Comparison of ENCODE assay signal across 28 cellular contexts in the genomic region with DNA sequence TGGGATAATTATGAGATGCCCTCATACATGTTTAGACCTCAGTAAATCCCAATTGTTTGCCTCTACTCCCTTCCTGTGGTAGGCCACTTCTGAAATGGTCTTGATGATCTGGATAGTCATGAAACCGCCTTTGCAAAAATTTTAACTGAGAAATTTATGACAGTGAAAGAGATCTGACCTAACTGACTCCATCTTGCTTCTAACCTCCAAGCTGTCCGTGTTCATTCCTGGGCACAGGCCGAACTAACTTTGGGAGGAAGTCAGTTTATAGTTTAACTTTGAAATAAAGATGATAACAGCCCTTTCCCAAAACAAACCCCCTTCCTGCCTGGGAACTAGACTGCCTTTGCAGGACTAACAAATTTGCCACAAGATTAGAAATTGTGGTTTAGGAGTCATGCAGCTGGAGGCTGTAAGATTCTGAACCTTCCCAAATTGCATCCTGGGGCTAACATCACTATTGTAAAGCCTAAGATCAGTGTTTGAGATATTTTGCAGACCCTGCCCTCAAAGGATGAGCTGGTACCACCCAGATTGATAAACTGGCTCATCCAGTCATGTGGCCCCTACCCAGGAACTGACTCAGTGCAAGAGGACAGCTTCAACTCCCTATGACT. TPM values are rescaled to one million over a fixed set of nuclear protein-coding genes. Genes with fewer than 3 reads are reported as not detected.
"Had no signal": no experiment of that assay in that cellular context is flagged by ENCODE, and none has a peak within 500 bp of the region (broad histone marks: within the 10 kb centered on the region; RNA-seq: fewer than 3 reads in every experiment).

No MANE protein-coding gene starts in this region.

- H3K36me3 ChIP-seq: adrenal gland, WERI-Rb-1 had no signal

- H3K27me3 ChIP-seq: adrenal gland had no signal

- DNase-seq: activated CD4-positive, alpha-beta memory T cell treated with anti-CD3 and anti-CD28 coated beads, Interleukin-2, amount 10 ng/mL, durations not matched to agents 7 days and 5 days; activated CD4-positive, alpha-beta T cell treated with anti-CD3 and anti-CD28 coated beads for 36 hours; activated CD4-positive, alpha-beta T cell treated with anti-CD3 and anti-CD28 coated beads, Interleukin-2, amount 50 U/mL, for 1 hour; activated gamma-delta T cell treated with Interleukin-2 at 50 U/mL for 16 hours; activated naive CD4-positive, alpha-beta T cell treated with anti-CD3 and anti-CD28 coated beads, Interleukin-2, amount 10 ng/mL, durations not matched to agents 7 days and 5 days; activated naive CD8-positive, alpha-beta T cell treated with anti-CD3 and anti-CD28 coated beads, Interleukin-2, amount 10 ng/mL, durations not matched to agents 7 days and 5 days; activated T-cell treated with anti-CD3 and anti-CD28 coated beads for 4 hours; activated T-cell treated with anti-CD3 and anti-CD28 coated beads, Interleukin-2, amount 50 U/mL, for 48 hours; adrenal gland; anterior cingulate cortex; central memory CD4-positive, alpha-beta T cell; MM.1S; NCI-H1105; NCI-H1436; NCI-H187; NCI-H2081; NCI-H446; NCI-H524; NCI-H82; RPMI8226; T-cell; WERI-Rb-1 had no signal

- FAIRE-seq: bronchial epithelial cell had no signal

- H3K4me3 Mint-ChIP-seq: activated CD4-positive, alpha-beta memory T cell treated with anti-CD3 and anti-CD28 coated beads, Interleukin-2, amount 10 ng/mL, durations not matched to agents 7 days and 5 days; activated CD4-positive, alpha-beta T cell treated with anti-CD3 and anti-CD28 coated beads for 36 hours; activated naive CD4-positive, alpha-beta T cell treated with anti-CD3 and anti-CD28 coated beads, Interleukin-2, amount 10 ng/mL, durations not matched to agents 7 days and 5 days; activated naive CD8-positive, alpha-beta T cell treated with anti-CD3 and anti-CD28 coated beads, Interleukin-2, amount 10 ng/mL, durations not matched to agents 7 days and 5 days; activated T-helper 17 cell treated with anti-CD3 and anti-CD28 coated beads, Interleukin-2, amount 50 U/mL, for 72 hours; T-cell had no signal

- H3K9me3 ChIP-seq: adrenal gland had no signal

- H3K36me3 Mint-ChIP-seq: activated naive CD4-positive, alpha-beta T cell treated with anti-CD3 and anti-CD28 coated beads, Interleukin-2, amount 10 ng/mL, durations not matched to agents 7 days and 5 days; activated naive CD8-positive, alpha-beta T cell treated with anti-CD3 and anti-CD28 coated beads, Interleukin-2, amount 10 ng/mL, durations not matched to agents 7 days and 5 days; T-cell had no signal

- H3K27ac Mint-ChIP-seq: activated CD4-positive, alpha-beta memory T cell treated with anti-CD3 and anti-CD28 coated beads, Interleukin-2, amount 10 ng/mL, durations not matched to agents 7 days and 5 days; activated CD4-positive, alpha-beta T cell treated with anti-CD3 and anti-CD28 coated beads for 36 hours; activated naive CD4-positive, alpha-beta T cell treated with anti-CD3 and anti-CD28 coated beads, Interleukin-2, amount 10 ng/mL, durations not matched to agents 7 days and 5 days; activated naive CD8-positive, alpha-beta T cell treated with anti-CD3 and anti-CD28 coated beads, Interleukin-2, amount 10 ng/mL, durations not matched to agents 7 days and 5 days; activated T-helper 17 cell treated with anti-CD3 and anti-CD28 coated beads, Interleukin-2, amount 50 U/mL, for 72 hours; T-cell had no signal

- H3K4me3 ChIP-seq: adrenal gland, SK-N-MC had no signal

- H3K27ac ChIP-seq: adrenal gland, SK-N-MC, WERI-Rb-1 had no signal

- H3K9me3 Mint-ChIP-seq: activated CD4-positive, alpha-beta memory T cell treated with anti-CD3 and anti-CD28 coated beads, Interleukin-2, amount 10 ng/mL, durations not matched to agents 7 days and 5 days; activated naive CD4-positive, alpha-beta T cell treated with anti-CD3 and anti-CD28 coated beads, Interleukin-2, amount 10 ng/mL, durations not matched to agents 7 days and 5 days; activated naive CD8-positive, alpha-beta T cell treated with anti-CD3 and anti-CD28 coated beads, Interleukin-2, amount 10 ng/mL, durations not matched to agents 7 days and 5 days; activated T-helper 17 cell treated with anti-CD3 and anti-CD28 coated beads, Interleukin-2, amount 50 U/mL, for 72 hours; T-cell had no signal

RNA-seq across cellular contexts. Expression of gene IRAG1, which starts 37.6 kb away (rescaled TPM):
- total RNA-seq: activated CD4-positive, alpha-beta T cell treated with anti-CD3 and anti-CD28 coated beads for 36 hours; activated CD8-positive, alpha-beta memory T cell treated with anti-CD3 and anti-CD28 coated beads for 36 hours; activated naive CD8-positive, alpha-beta T cell treated with anti-CD3 and anti-CD28 coated beads, Interleukin-2, amount 10 ng/mL, durations not matched to agents 7 days and 5 days; OCI-LY7; T-helper 2 cell treated with Interferon-gamma antibody and Interleukin-4, amounts not matched to agents 100 ng/mL and 5 ng/mL, for 36 hours had no signal
